ENCODE assay signal across 9 cellular contexts in the genomic region with DNA sequence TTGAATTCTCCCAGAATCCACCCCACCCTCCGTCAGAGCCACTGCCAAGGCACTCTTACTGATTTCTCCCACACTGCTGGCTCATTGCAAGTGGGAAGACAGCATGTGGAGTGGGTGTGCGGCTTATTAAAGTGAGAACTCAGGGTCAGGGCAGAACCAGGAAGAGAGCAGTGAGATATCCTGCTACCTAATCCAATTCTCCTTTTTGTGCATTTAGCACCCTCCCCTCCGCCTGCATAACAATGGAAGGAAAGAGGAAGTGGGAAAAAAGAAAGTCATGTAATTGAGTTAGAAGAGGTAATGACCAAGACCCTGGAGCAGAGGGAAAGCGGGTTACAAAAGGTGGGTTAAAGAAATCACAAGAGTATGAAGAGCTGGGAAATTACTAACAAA. TPM values are rescaled to one million over a fixed set of nuclear protein-coding genes. Genes with fewer than 3 reads are reported as not detected.
DNase-seq lines count a peak whose midpoint lies in the region; ATAC-seq and TF ChIP-seq lines count a peak whose summit lies in the region.
"Had no signal": no experiment of that assay in that cellular context is flagged by ENCODE, and none has a peak within 500 bp of the region (broad histone marks: within the 10 kb centered on the region; RNA-seq: fewer than 3 reads in every experiment).

No MANE protein-coding gene starts in this region.

- peak in 1 of 3 donors; percentile 59 for DNase-seq in Peyer's patch
- DNase-seq in fibroblast of pulmonary artery (ENCODE audit: low read depth) = peak; percentile 9
- DNase-seq in omental fat pad (ENCODE audit: low spot score) = no peak
- DNase-seq in NCI-H2029 (lab: John Stamatoyannopoulos, UW) = no peak
- DNase-seq in cerebellar cortex (ENCODE audit: low spot score) = no peak
- no peak for DNase-seq in stimulated activated CD4-positive, alpha-beta T cell treated with anti-CD3 and anti-CD28 coated beads, Interleukin-15, amount 100 ng/mL, for 24 hours
- no peak for DNase-seq in kidney glomerular epithelial cell (lab: John Stamatoyannopoulos, UW)

- H3K27ac ChIP-seq in Peyer's patch = peak overlapping the region in 3 of 4 donors; percentile 69 to 97 (median 90)
- H3K27ac ChIP-seq: ovary had no signal

- H3K4me1 ChIP-seq in ES-I3 (ENCODE audit: insufficient read depth, low read length) (peaks cover 28% of the 10 kb centered on the region), Peyer's patch (peaks cover 0 to 27% (median 4%) of the 10 kb centered on the region in 4 donors)

- H3K4me3 ChIP-seq in Peyer's patch (peak overlapping the region in 1 of 4 donors; percentile 20), fibroblast of pulmonary artery (replicated peaks; ENCODE audit: low read depth, low read length) (no peak overlapping the region)
- H3K4me3 ChIP-seq: ovary had no signal

- no peaks in the 10 kb centered on the region for H3K27me3 ChIP-seq in Peyer's patch
- H3K27me3 ChIP-seq: ovary had no signal

- no peak for TF ChIP-seq POLR2A in Peyer's patch (IDR thresholded peaks at IDR 0.05)

- H3K9me3 ChIP-seq in ES-I3 (ENCODE audit: control insufficient read depth, insufficient read depth, low read length) (no peaks in the 10 kb centered on the region), Peyer's patch (no peaks in the 10 kb centered on the region)
- H3K9me3 ChIP-seq: ovary had no signal

- no peaks in the 10 kb centered on the region for H3K36me3 ChIP-seq in ES-I3 (ENCODE audit: insufficient read depth, low read length)
- no peaks in the 10 kb centered on the region for H3K36me3 ChIP-seq in Peyer's patch
- H3K36me3 ChIP-seq: ovary had no signal

- peak overlapping the region; percentile 36 for H3K9ac ChIP-seq in ES-I3 (ENCODE audit: low read depth, low read length)

- ATAC-seq in omental fat pad (ENCODE audit: low FRiP score) = peak; percentile 75

- TF ChIP-seq CTCF in Peyer's patch (IDR thresholded peaks at IDR 0.05) (no peak), fibroblast of pulmonary artery (IDR thresholded peaks at IDR 0.05; ENCODE audit: low read length, missing control alignments) (no peak), omental fat pad (IDR thresholded peaks at IDR 0.05) (no peak)

RNA-seq across cellular contexts. Expression of a gene that starts 27.8 kb away (rescaled TPM):
- 10 to 100 TPM; 32.2 to 52.1 (median 41.5) TPM for total RNA-seq in Peyer's patch
- 10 to 100 TPM; 20.6 to 42.8 (median 22.4) TPM for total RNA-seq in omental fat pad
